ENCODE assay signal across 22 cellular contexts in the genomic region with DNA sequence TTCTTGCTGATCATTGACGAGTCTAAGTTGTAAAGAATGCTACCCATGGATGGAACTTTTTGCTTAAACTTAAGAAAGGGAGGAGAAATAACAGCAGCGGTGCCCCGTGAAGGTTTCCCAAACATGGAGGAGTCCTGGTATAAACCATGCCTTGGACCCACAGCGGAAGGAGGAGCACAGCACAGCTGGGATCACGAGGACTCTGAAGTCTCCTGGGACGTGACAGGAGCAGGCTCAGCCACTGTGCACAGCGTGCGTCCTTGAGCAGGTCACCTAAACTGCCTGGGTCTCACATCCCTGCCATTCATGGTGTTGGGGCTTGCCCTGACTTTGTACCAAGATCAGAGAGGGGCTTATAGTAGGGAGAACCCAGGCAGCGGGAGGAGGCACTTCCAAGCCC. TPM values are rescaled to one million over a fixed set of nuclear protein-coding genes. Genes with fewer than 3 reads are reported as not detected.
"Had no signal": no experiment of that assay in that cellular context is flagged by ENCODE, and none has a peak within 500 bp of the region (broad histone marks: within the 10 kb centered on the region; RNA-seq: fewer than 3 reads in every experiment).

No MANE protein-coding gene starts in this region.

- H3K36me3 Mint-ChIP-seq: activated naive CD8-positive, alpha-beta T cell had no signal

- H3K9me3 ChIP-seq: body of pancreas, esophagus squamous epithelium, right atrium auricular region, transverse colon had no signal

- H3K27ac Mint-ChIP-seq: activated CD4-positive, alpha-beta T cell treated with anti-CD3 and anti-CD28 coated beads, Interleukin-2, amount 10 ng/mL, durations not matched to agents 7 days and 5 days; activated naive CD8-positive, alpha-beta T cell; activated T-cell treated with anti-CD3 and anti-CD28 coated beads, Interleukin-2, amount 50 U/mL, for 72 hours; T-helper 17 cell had no signal

- FAIRE-seq: TTC549 had no signal

- H3K36me3 ChIP-seq: esophagus squamous epithelium, right atrium auricular region, transverse colon had no signal

- H3K4me3 Mint-ChIP-seq: activated CD4-positive, alpha-beta T cell treated with anti-CD3 and anti-CD28 coated beads, Interleukin-2, amount 10 ng/mL, durations not matched to agents 7 days and 5 days; activated naive CD8-positive, alpha-beta T cell; activated T-cell treated with anti-CD3 and anti-CD28 coated beads, Interleukin-2, amount 50 U/mL, for 72 hours; T-helper 17 cell had no signal

- H3K27me3 ChIP-seq: body of pancreas, right atrium auricular region had no signal

- H3K4me3 ChIP-seq: body of pancreas, coronary artery, esophagus squamous epithelium, right atrium auricular region, skin epidermis, transverse colon had no signal

- H3K4me1 Mint-ChIP-seq: activated CD4-positive, alpha-beta T cell treated with anti-CD3 and anti-CD28 coated beads, Interleukin-2, amount 10 ng/mL, durations not matched to agents 7 days and 5 days had no signal

- H3K9me3 Mint-ChIP-seq: activated CD4-positive, alpha-beta T cell treated with anti-CD3 and anti-CD28 coated beads, Interleukin-2, amount 10 ng/mL, durations not matched to agents 7 days and 5 days; activated T-cell treated with anti-CD3 and anti-CD28 coated beads, Interleukin-2, amount 50 U/mL, for 72 hours had no signal

- DNase-seq: activated CD4-positive, alpha-beta T cell treated with anti-CD3 and anti-CD28 coated beads, Interleukin-2, amount 10 ng/mL, durations not matched to agents 7 days and 5 days; activated CD8-positive, alpha-beta memory T cell treated with anti-CD3 and anti-CD28 coated beads, Interleukin-2, amount 50 U/mL, for 48 hours; activated gamma-delta T cell treated with Interleukin-2 at 50 U/mL for 16 hours; activated T-cell treated with anti-CD3 and anti-CD28 coated beads, Interleukin-2, amount 50 U/mL, for 72 hours; amniotic stem cell; body of pancreas; central memory CD4-positive, alpha-beta T cell; esophagus squamous epithelium; stimulated activated CD4-positive, alpha-beta T cell treated with anti-CD3 and anti-CD28 coated beads, Interleukin-15, amount 100 ng/mL, for 24 hours; stimulated activated CD4-positive, alpha-beta T cell treated with anti-CD3 and anti-CD28 coated beads, Interleukin-4, amount 100 ng/mL, for 24 hours; stimulated activated CD8-positive, alpha-beta memory T cell treated with anti-CD3 and anti-CD28 coated beads, Interleukin-4, amount 100 ng/mL, for 48 hours; stimulated activated naive CD4-positive, alpha-beta T cell treated with Interleukin-2 at 50 U/mL for 16 hours; T-helper 17 cell; transverse colon had no signal

- H3K27ac ChIP-seq: body of pancreas, coronary artery, esophagus squamous epithelium, right atrium auricular region, skin epidermis, transverse colon had no signal

- ATAC-seq: activated T-cell treated with anti-CD3 and anti-CD28 coated beads, Interleukin-2, amount 50 U/mL, for 72 hours; body of pancreas; T-helper 17 cell had no signal

- H3K4me1 ChIP-seq: body of pancreas, esophagus squamous epithelium, right atrium auricular region, transverse colon had no signal

RNA-seq across cellular contexts. Expression of a gene that starts 56.1 kb away (rescaled TPM):
- total RNA-seq: activated CD4-positive, alpha-beta T cell treated with anti-CD3 and anti-CD28 coated beads, Interleukin-2, amount 10 ng/mL, durations not matched to agents 7 days and 5 days; activated T-cell treated with anti-CD3 and anti-CD28 coated beads, Interleukin-2, amount 50 U/mL, for 72 hours; body of pancreas; endothelial cell of umbilical vein; fibroblast of villous mesenchyme; posterior vena cava; right atrium auricular region; T-helper 17 cell; transverse colon had no signal
- polyA plus RNA-seq: endothelial cell of umbilical vein had no signal
